Comparison of ENCODE assay signal across 3 cellular contexts in the genomic region with DNA sequence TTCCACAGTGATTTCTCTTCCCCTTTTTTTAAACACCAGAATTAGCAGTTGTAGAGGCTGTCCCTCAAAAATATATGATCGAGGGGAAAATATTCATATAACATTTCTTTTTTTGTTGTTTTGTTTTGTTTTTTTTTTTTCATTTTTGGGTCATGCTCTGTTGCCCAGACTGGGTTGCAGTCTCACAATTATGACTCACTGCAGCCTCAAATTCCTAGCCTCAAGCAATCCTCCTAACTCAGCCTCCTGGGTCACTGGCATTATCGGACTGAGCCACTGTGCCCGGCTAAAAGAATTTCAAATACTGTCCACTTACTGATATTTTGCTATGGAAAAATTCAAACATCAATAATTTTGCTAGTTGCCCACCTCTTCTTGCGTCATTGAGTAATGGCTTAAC.
TF ChIP-seq lines count a peak whose summit lies in the region.

No MANE protein-coding gene starts in this region.

TF ChIP-seq in GM12891, 5 proteins besides CTCF, POLR2A, EP300 and RAD21 (continued from another document):
- peak; percentile 29 for TF ChIP-seq PAX5 (IDR thresholded peaks at IDR 0.05; ENCODE audit: insufficient read depth, low read length, severe bottlenecking)
- no peak for TF ChIP-seq SPI1 (IDR thresholded peaks at IDR 0.05; ENCODE audit: low read depth, low read length)

TF ChIP-seq in K562, 482 proteins besides CTCF, POLR2A, EP300 and RAD21 (continues in another document):
- TF ChIP-seq, protein P1, sequence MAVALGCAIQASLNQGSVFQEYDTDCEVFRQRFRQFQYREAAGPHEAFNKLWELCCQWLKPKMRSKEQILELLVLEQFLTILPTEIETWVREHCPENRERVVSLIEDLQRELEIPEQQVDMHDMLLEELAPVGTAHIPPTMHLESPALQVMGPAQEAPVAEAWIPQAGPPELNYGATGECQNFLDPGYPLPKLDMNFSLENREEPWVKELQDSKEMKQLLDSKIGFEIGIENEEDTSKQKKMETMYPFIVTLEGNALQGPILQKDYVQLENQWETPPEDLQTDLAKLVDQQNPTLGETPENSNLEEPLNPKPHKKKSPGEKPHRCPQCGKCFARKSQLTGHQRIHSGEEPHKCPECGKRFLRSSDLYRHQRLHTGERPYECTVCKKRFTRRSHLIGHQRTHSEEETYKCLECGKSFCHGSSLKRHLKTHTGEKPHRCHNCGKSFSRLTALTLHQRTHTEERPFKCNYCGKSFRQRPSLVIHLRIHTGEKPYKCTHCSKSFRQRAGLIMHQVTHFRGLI (CRISPR knock-in tag; IDR thresholded peaks at IDR 0.05): no peak
- no peak for TF ChIP-seq YBX1 (IDR thresholded peaks at IDR 0.05)
- TF ChIP-seq SMARCE1 (IDR thresholded peaks at IDR 0.05): 0 out of 2 replicates have a peak, but pooled peaks have one; percentile 23
- peak; percentile 68 for TF ChIP-seq RBM25 (IDR thresholded peaks at IDR 0.05; ENCODE audit: low read depth, low read length, severe bottlenecking)
- TF ChIP-seq, protein P2, sequence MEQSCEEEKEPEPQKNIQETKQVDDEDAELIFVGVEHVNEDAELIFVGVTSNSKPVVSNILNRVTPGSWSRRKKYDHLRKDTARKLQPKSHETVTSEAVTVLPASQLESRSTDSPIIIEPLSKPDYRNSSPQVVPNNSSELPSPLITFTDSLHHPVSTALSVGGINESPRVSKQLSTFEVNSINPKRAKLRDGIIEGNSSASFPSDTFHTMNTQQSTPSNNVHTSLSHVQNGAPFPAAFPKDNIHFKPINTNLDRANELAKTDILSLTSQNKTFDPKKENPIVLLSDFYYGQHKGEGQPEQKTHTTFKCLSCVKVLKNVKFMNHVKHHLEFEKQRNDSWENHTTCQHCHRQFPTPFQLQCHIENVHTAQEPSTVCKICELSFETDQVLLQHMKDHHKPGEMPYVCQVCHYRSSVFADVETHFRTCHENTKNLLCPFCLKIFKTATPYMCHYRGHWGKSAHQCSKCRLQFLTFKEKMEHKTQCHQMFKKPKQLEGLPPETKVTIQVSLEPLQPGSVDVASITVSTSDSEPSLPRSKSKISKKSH (CRISPR knock-in tag; IDR thresholded peaks at IDR 0.05): no peak
- TF ChIP-seq, protein P3, sequence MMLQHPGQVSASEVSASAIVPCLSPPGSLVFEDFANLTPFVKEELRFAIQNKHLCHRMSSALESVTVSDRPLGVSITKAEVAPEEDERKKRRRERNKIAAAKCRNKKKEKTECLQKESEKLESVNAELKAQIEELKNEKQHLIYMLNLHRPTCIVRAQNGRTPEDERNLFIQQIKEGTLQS (IDR thresholded peaks at IDR 0.05): peak; percentile 66
- TF ChIP-seq, protein P3 (CRISPR knock-in tag; conservative IDR thresholded peaks at IDR 0.05): no peak
- TF ChIP-seq, protein P4, sequence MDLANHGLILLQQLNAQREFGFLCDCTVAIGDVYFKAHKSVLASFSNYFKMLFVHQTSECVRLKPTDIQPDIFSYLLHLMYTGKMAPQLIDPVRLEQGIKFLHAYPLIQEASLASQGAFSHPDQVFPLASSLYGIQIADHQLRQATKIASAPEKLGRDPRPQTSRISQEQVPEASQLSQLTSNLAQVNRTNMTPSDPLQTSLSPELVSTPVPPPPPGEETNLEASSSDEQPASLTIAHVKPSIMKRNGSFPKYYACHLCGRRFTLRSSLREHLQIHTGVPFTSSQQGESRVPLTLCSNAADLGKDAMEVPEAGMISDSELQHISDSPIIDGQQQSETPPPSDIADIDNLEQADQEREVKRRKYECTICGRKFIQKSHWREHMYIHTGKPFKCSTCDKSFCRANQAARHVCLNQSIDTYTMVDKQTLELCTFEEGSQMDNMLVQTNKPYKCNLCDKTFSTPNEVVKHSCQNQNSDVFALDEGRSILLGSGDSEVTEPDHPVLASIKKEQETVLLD (IDR thresholded peaks at IDR 0.05): no peak
- TF ChIP-seq ZNF384 (IDR thresholded peaks at IDR 0.05; ENCODE audit: low read depth, low read length): peak; percentile 60
- TF ChIP-seq HNRNPUL1 (IDR thresholded peaks at IDR 0.05; ENCODE audit: low read length): no peak
- no peak for TF ChIP-seq EZH2 (IDR thresholded peaks at IDR 0.05; ENCODE audit: borderline replicate concordance, low read depth, low read length)
- TF ChIP-seq HDAC2 (IDR thresholded peaks at IDR 0.05): peak; percentile 44; the same call in 1 of the 2 replicates
- TF ChIP-seq SRSF1 (IDR thresholded peaks at IDR 0.05; ENCODE audit: low read depth, low read length): no peak
- 0 out of 2 replicates have a peak, but pooled peaks have one; percentile 37 for TF ChIP-seq CC2D1A (IDR thresholded peaks at IDR 0.05)
- TF ChIP-seq RBBP5 (IDR thresholded peaks at IDR 0.05; ENCODE audit: borderline replicate concordance, insufficient read depth, low read length, poor library complexity, severe bottlenecking): no peak
- TF ChIP-seq JUN (IDR thresholded peaks at IDR 0.05; ENCODE audit: borderline replicate concordance, low read depth, low read length): peak; percentile 43; the same call in 1 of the 2 replicates
- no peak for TF ChIP-seq JUN (CRISPR knock-in tag; IDR thresholded peaks at IDR 0.05; ENCODE audit: borderline replicate concordance)
- no peak for TF ChIP-seq ZNF766 (CRISPR knock-in tag; conservative IDR thresholded peaks at IDR 0.05)
- TF ChIP-seq KDM1A (IDR thresholded peaks at IDR 0.05): peak in 1 of 2 experiments; percentile 22; a peak in 1 of 4 replicates
- no peak for TF ChIP-seq ZFP91 (CRISPR knock-in tag; IDR thresholded peaks at IDR 0.05)

TF ChIP-seq in SK-N-SH, 30 proteins besides CTCF, POLR2A, EP300 and RAD21 (continued from another document):
- TF ChIP-seq, protein P5, sequence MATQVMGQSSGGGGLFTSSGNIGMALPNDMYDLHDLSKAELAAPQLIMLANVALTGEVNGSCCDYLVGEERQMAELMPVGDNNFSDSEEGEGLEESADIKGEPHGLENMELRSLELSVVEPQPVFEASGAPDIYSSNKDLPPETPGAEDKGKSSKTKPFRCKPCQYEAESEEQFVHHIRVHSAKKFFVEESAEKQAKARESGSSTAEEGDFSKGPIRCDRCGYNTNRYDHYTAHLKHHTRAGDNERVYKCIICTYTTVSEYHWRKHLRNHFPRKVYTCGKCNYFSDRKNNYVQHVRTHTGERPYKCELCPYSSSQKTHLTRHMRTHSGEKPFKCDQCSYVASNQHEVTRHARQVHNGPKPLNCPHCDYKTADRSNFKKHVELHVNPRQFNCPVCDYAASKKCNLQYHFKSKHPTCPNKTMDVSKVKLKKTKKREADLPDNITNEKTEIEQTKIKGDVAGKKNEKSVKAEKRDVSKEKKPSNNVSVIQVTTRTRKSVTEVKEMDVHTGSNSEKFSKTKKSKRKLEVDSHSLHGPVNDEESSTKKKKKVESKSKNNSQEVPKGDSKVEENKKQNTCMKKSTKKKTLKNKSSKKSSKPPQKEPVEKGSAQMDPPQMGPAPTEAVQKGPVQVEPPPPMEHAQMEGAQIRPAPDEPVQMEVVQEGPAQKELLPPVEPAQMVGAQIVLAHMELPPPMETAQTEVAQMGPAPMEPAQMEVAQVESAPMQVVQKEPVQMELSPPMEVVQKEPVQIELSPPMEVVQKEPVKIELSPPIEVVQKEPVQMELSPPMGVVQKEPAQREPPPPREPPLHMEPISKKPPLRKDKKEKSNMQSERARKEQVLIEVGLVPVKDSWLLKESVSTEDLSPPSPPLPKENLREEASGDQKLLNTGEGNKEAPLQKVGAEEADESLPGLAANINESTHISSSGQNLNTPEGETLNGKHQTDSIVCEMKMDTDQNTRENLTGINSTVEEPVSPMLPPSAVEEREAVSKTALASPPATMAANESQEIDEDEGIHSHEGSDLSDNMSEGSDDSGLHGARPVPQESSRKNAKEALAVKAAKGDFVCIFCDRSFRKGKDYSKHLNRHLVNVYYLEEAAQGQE (IDR thresholded peaks at IDR 0.05; ENCODE audit: low read depth, low read length): no peak
- TF ChIP-seq RFX5 (IDR thresholded peaks at IDR 0.05; ENCODE audit: low read length) (no peak), RCOR1 (IDR thresholded peaks at IDR 0.05; ENCODE audit: low read length) (no peak), NFIC (IDR thresholded peaks at IDR 0.05; ENCODE audit: borderline replicate concordance) (no peak), USF2 (IDR thresholded peaks at IDR 0.05; ENCODE audit: borderline replicate concordance, low read depth, low read length) (no peak), GABPA (IDR thresholded peaks at IDR 0.05; ENCODE audit: low read depth) (no peak), CHD2 (IDR thresholded peaks at IDR 0.05; ENCODE audit: low read length, partially characterized antibody) (no peak)
TF ChIP-seq in SK-N-SH: peak in this region for 0.
